In genomic region chr10:77756319-77757232, GRCh38 we compare ENCODE assay signal across 8 cellular contexts.
DNase-seq lines count a peak whose midpoint lies in the region; ATAC-seq and TF ChIP-seq lines count a peak whose summit lies in the region.

No MANE protein-coding gene starts in this region.

- DNase-seq in natural killer cell, result no peak
- no peak for DNase-seq in natural killer cell treated with Interleukin-12 subunit alpha and Interleukin-12 subunit beta and Interleukin-15 and Interleukin-18, amount 100 ng/mL, for 72 hours (ENCODE audit: low spot score)
- DNase-seq in Jurkat, Clone E6-1 (ENCODE audit: low read depth, low spot score), result peak; percentile 16
- peak; percentile 70 for DNase-seq in RWPE1 (ENCODE audit: low spot score)
- DNase-seq in esophagus muscularis mucosa (ENCODE audit: extremely low spot score), result no peak
- DNase-seq in osteoblast (ENCODE audit: insufficient read length, low spot score, missing footprints), result peak; percentile 26
- DNase-seq in stimulated activated naive CD4-positive, alpha-beta T cell treated with Interleukin-2 at 50 U/mL for 16 hours (lab: John Stamatoyannopoulos, UW), result no peak

- no peak overlapping the region for H3K27ac Mint-ChIP-seq in natural killer cell
- no peak overlapping the region for H3K27ac Mint-ChIP-seq in natural killer cell treated with Interleukin-12 subunit alpha and Interleukin-12 subunit beta and Interleukin-15 and Interleukin-18, amount 100 ng/mL, for 72 hours

- H3K79me2 ChIP-seq in osteoblast (ENCODE audit: insufficient read depth, low read length), result no peaks in the 10 kb centered on the region

- no peaks in the 10 kb centered on the region for H4K20me1 ChIP-seq in osteoblast (ENCODE audit: insufficient read depth, low read length)

- POLR2A ChIA-PET in RWPE1 (lab: Yijun Ruan, JAX; ENCODE audit: low non-redundant PET), result no interaction called here

- H2AFZ ChIP-seq in osteoblast (ENCODE audit: low read length), result peak overlapping the region; percentile 75

- H3K27ac ChIP-seq in RWPE1 (no peak overlapping the region), esophagus muscularis mucosa (replicated peaks in 1 of 4) (no peak overlapping the region), osteoblast (ENCODE audit: low read depth, low read length) (no peak overlapping the region)

- H3K27me3 Mint-ChIP-seq in natural killer cell (ENCODE audit: low read depth in 2 of 2), result peaks cover 0 to 5% of the 10 kb centered on the region in 2 donors
- H3K27me3 Mint-ChIP-seq in natural killer cell treated with Interleukin-12 subunit alpha and Interleukin-12 subunit beta and Interleukin-15 and Interleukin-18, amount 100 ng/mL, for 72 hours, result peaks cover 7 to 31% of the 10 kb centered on the region in 2 donors

- H3K4me1 ChIP-seq in esophagus muscularis mucosa (peaks cover 0 to 8% (median 2%) of the 10 kb centered on the region in 4 donors), osteoblast (ENCODE audit: insufficient read depth, low read length) (peaks cover 8% of the 10 kb centered on the region)

- no peaks in the 10 kb centered on the region for H3K9me3 Mint-ChIP-seq in natural killer cell
- H3K9me3 Mint-ChIP-seq in natural killer cell treated with Interleukin-12 subunit alpha and Interleukin-12 subunit beta and Interleukin-15 and Interleukin-18, amount 100 ng/mL, for 72 hours, result no peaks in the 10 kb centered on the region

- H3K36me3 ChIP-seq in esophagus muscularis mucosa, result no peaks in the 10 kb centered on the region
- no peaks in the 10 kb centered on the region for H3K36me3 ChIP-seq in osteoblast (ENCODE audit: insufficient read depth, low read length)

- H3K36me3 Mint-ChIP-seq in natural killer cell, result no peaks in the 10 kb centered on the region
- no peaks in the 10 kb centered on the region for H3K36me3 Mint-ChIP-seq in natural killer cell treated with Interleukin-12 subunit alpha and Interleukin-12 subunit beta and Interleukin-15 and Interleukin-18, amount 100 ng/mL, for 72 hours

- TF ChIP-seq EP300 in esophagus muscularis mucosa (IDR thresholded peaks at IDR 0.05), result no peak

- H3K9me3 ChIP-seq in esophagus muscularis mucosa (no peaks in the 10 kb centered on the region), osteoblast (ENCODE audit: low read depth, low read length) (no peaks in the 10 kb centered on the region)

- no peak overlapping the region for H3K4me3 ChIP-seq in Jurkat, Clone E6-1 (ENCODE audit: low read length)
- no peak overlapping the region for H3K4me3 ChIP-seq in esophagus muscularis mucosa
- H3K4me3 ChIP-seq in osteoblast (ENCODE audit: insufficient read depth, low read length), result peak overlapping the region; percentile 46

- H3K27me3 ChIP-seq in esophagus muscularis mucosa, result no peaks in the 10 kb centered on the region
- no peaks in the 10 kb centered on the region for H3K27me3 ChIP-seq in osteoblast (ENCODE audit: insufficient read depth, low read length)

- no peak for TF ChIP-seq POLR2A in esophagus muscularis mucosa (IDR thresholded peaks at IDR 0.05; ENCODE audit: low read depth)

- CTCF ChIA-PET in RWPE1 (lab: Yijun Ruan, JAX), result interaction anchor here (0.6 to 2.8 kb wide), 13 partner anchors 9 to 1017 kb away, joined by 3 to 22 read pairs (median 4); no protein-coding TSS in a partner anchor

- WGBS in esophagus muscularis mucosa, result 23% methylated on average over 12 of the region's 12 CpGs

- peak; percentile 15 for TF ChIP-seq CTCF in natural killer cell (IDR thresholded peaks at IDR 0.05)
- TF ChIP-seq CTCF in RWPE1 (conservative IDR thresholded peaks at IDR 0.05; ENCODE audit: low read depth), result peak; percentile 72
- TF ChIP-seq CTCF in esophagus muscularis mucosa (IDR thresholded peaks at IDR 0.05), result peak; percentile 52 to 64 (median 61)
- peak; percentile 96 for TF ChIP-seq CTCF in osteoblast (IDR thresholded peaks at IDR 0.05; ENCODE audit: extremely low read depth, low read depth, low read length)

- H3K4me2 ChIP-seq in osteoblast (ENCODE audit: insufficient read depth, low read length), result peak overlapping the region; percentile 83

- intact Hi-C loops in natural killer cell (cut with micrococcal nuclease), result loop anchor here (1.0 kb wide), 1 partner anchor 37 kb away; no protein-coding TSS in a partner anchor
- intact Hi-C loops in esophagus muscularis mucosa (cut with DNase I), result loop anchor here (2.0 kb wide), 1 partner anchor 40 kb away; no protein-coding TSS in a partner anchor

- H3K4me1 Mint-ChIP-seq in natural killer cell, result peaks cover 5 to 6% of the 10 kb centered on the region in 2 donors
- no peaks in the 10 kb centered on the region for H3K4me1 Mint-ChIP-seq in natural killer cell treated with Interleukin-12 subunit alpha and Interleukin-12 subunit beta and Interleukin-15 and Interleukin-18, amount 100 ng/mL, for 72 hours (ENCODE audit: low read depth in 2 of 2)

- no peak for ATAC-seq in natural killer cell
- ATAC-seq in natural killer cell treated with Interleukin-12 subunit alpha and Interleukin-12 subunit beta and Interleukin-15 and Interleukin-18, amount 100 ng/mL, for 72 hours, result no peak
- ATAC-seq in GM18502 (IDR thresholded peaks at IDR 0.05; ENCODE audit: poor library complexity, unreplicated experiment), result no peak

- H3K4me3 Mint-ChIP-seq in natural killer cell, result no peak overlapping the region
- no peak overlapping the region for H3K4me3 Mint-ChIP-seq in natural killer cell treated with Interleukin-12 subunit alpha and Interleukin-12 subunit beta and Interleukin-15 and Interleukin-18, amount 100 ng/mL, for 72 hours

Comparison
In these comparisons a context has a peak if more than half of its experiments do, and no peak if none do; other contexts are left out.
1. DNase-seq: peak in Jurkat, Clone E6-1 (single experiment), RWPE1 (single experiment) and osteoblast (single experiment); none in natural killer cell (single experiment), natural killer cell treated with Interleukin-12 subunit alpha and Interleukin-12 subunit beta and Interleukin-15 and Interleukin-18, amount 100 ng/mL, for 72 hours (single experiment), esophagus muscularis mucosa (single experiment) and stimulated activated naive CD4-positive, alpha-beta T cell treated with Interleukin-2 at 50 U/mL for 16 hours (single experiment).
2. CTCF ChIP-seq: peak in every context shown above with its lines; median percentile 96 in osteoblast; 72 in RWPE1; 61 in esophagus muscularis mucosa; 15 in natural killer cell.